1 cellular context compared by ENCODE assay signal in genomic region chr19:47600246-47601179, GRCh38.
TF ChIP-seq lines count a peak whose summit lies in the region.

No MANE protein-coding gene starts in this region.

TF ChIP-seq in H1, 55 proteins besides CTCF, POLR2A, EP300 and RAD21:
- no peak for TF ChIP-seq EGR1 (IDR thresholded peaks at IDR 0.05; ENCODE audit: borderline replicate concordance, low read depth, low read length)
- no peak for TF ChIP-seq TCF12 (IDR thresholded peaks at IDR 0.05; ENCODE audit: low read depth, low read length)
- peak; percentile 50 for TF ChIP-seq CREB1 (IDR thresholded peaks at IDR 0.05)
- TF ChIP-seq POLR2AphosphoS5 (IDR thresholded peaks at IDR 0.05; ENCODE audit: low read depth, low read length), result peak; percentile 66
- no peak for TF ChIP-seq CTBP2 (IDR thresholded peaks at IDR 0.05; ENCODE audit: borderline replicate concordance, insufficient read depth, insufficient read length, low read length)
- TF ChIP-seq, protein P1, sequence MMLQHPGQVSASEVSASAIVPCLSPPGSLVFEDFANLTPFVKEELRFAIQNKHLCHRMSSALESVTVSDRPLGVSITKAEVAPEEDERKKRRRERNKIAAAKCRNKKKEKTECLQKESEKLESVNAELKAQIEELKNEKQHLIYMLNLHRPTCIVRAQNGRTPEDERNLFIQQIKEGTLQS (IDR thresholded peaks at IDR 0.05; ENCODE audit: insufficient read depth, low read depth, low read length), result no peak
- no peak for TF ChIP-seq ATF2 (IDR thresholded peaks at IDR 0.05; ENCODE audit: low read length)
- no peak for TF ChIP-seq BRCA1 (IDR thresholded peaks at IDR 0.05; ENCODE audit: low read depth, low read length)
- TF ChIP-seq SIN3A (conservative IDR thresholded peaks at IDR 0.05 in 1 of 2, IDR thresholded peaks at IDR 0.05 in 1 of 2; ENCODE audit: low read depth in 1 of 2, low read length in 2 of 2), result no peak; a peak in 1 of 4 replicates
- TF ChIP-seq POU5F1 (IDR thresholded peaks at IDR 0.05; ENCODE audit: low read depth, low read length), result no peak
- peak; percentile 93 for TF ChIP-seq SP4 (IDR thresholded peaks at IDR 0.05; ENCODE audit: low read length)
- no peak for TF ChIP-seq EZH2 (IDR thresholded peaks at IDR 0.05; ENCODE audit: low read depth, low read length, severe bottlenecking)
- peak; percentile 76 for TF ChIP-seq SP1 (IDR thresholded peaks at IDR 0.05; ENCODE audit: low read depth, low read length)
- no peak for TF ChIP-seq ZNF274 (IDR thresholded peaks at IDR 0.05; ENCODE audit: borderline replicate concordance, extremely low read depth, low read length)
- no peak; the same call in 1 of the 2 replicates for TF ChIP-seq RFX5 (IDR thresholded peaks at IDR 0.05; ENCODE audit: borderline replicate concordance, low read depth, low read length)
- TF ChIP-seq TBP (IDR thresholded peaks at IDR 0.05; ENCODE audit: low read depth, low read length), result peak; percentile 89; the same call in 1 of the 2 replicates
- no peak for TF ChIP-seq CEBPB (IDR thresholded peaks at IDR 0.05; ENCODE audit: low read depth, low read length)
- no peak for TF ChIP-seq NRF1 (IDR thresholded peaks at IDR 0.05; ENCODE audit: low read depth, low read length)
- TF ChIP-seq MAX (IDR thresholded peaks at IDR 0.05), result no peak
- TF ChIP-seq HDAC6 (IDR thresholded peaks at IDR 0.05; ENCODE audit: low read depth, low read length), result no peak
- no peak for TF ChIP-seq GTF2F1 (IDR thresholded peaks at IDR 0.05; ENCODE audit: borderline replicate concordance, low read depth, low read length)
- no peak for TF ChIP-seq SUZ12 (IDR thresholded peaks at IDR 0.05; ENCODE audit: low read length)
- no peak for TF ChIP-seq JUND (IDR thresholded peaks at IDR 0.05; ENCODE audit: low read length)
- TF ChIP-seq NANOG (IDR thresholded peaks at IDR 0.05; ENCODE audit: insufficient read depth, low read depth, low read length, poor library complexity, severe bottlenecking), result no peak
- TF ChIP-seq TEAD4 (IDR thresholded peaks at IDR 0.05; ENCODE audit: low read depth, low read length), result no peak
- no peak for TF ChIP-seq CHD7 (IDR thresholded peaks at IDR 0.05; ENCODE audit: insufficient replicate concordance, low read length)
- TF ChIP-seq RXRA (IDR thresholded peaks at IDR 0.05; ENCODE audit: insufficient read depth, low read depth, low read length), result no peak
- TF ChIP-seq PHF8 (conservative IDR thresholded peaks at IDR 0.05; ENCODE audit: low read depth, low read length), result peak; percentile 63
- TF ChIP-seq BACH1 (IDR thresholded peaks at IDR 0.05; ENCODE audit: low read length), result no peak
- TF ChIP-seq TAF7 (optimal IDR thresholded peaks at IDR 0.05; ENCODE audit: borderline replicate concordance, low read depth, low read length), result peak; percentile 90
- no peak for TF ChIP-seq RBBP5 (IDR thresholded peaks at IDR 0.05; ENCODE audit: borderline replicate concordance, low read depth, low read length)
- no peak for TF ChIP-seq RNF2 (IDR thresholded peaks at IDR 0.05; ENCODE audit: borderline replicate concordance, low read depth, low read length, missing control alignments, poor library complexity, severe bottlenecking)
- peak; percentile 96 for TF ChIP-seq TAF1 (IDR thresholded peaks at IDR 0.05; ENCODE audit: low read depth, low read length)
- no peak for TF ChIP-seq BCL11A (IDR thresholded peaks at IDR 0.05; ENCODE audit: low read depth in 2 of 2, low read length in 2 of 2)
- no peak for TF ChIP-seq YY1 (IDR thresholded peaks at IDR 0.05; ENCODE audit: low read depth, low read length)
- TF ChIP-seq SIRT6 (IDR thresholded peaks at IDR 0.05; ENCODE audit: low read length), result no peak
- no peak for TF ChIP-seq SAP30 (IDR thresholded peaks at IDR 0.05; ENCODE audit: insufficient read depth, insufficient replicate concordance, low read length)
- TF ChIP-seq KDM5A (IDR thresholded peaks at IDR 0.05; ENCODE audit: low read length), result no peak
- TF ChIP-seq, protein P2, sequence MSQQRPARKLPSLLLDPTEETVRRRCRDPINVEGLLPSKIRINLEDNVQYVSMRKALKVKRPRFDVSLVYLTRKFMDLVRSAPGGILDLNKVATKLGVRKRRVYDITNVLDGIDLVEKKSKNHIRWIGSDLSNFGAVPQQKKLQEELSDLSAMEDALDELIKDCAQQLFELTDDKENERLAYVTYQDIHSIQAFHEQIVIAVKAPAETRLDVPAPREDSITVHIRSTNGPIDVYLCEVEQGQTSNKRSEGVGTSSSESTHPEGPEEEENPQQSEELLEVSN (IDR thresholded peaks at IDR 0.05), result no peak
- peak; percentile 71 for TF ChIP-seq ASH2L (IDR thresholded peaks at IDR 0.05; ENCODE audit: low read length)
- TF ChIP-seq GABPA (IDR thresholded peaks at IDR 0.05; ENCODE audit: borderline replicate concordance, insufficient read depth, low read length), result peak; percentile 37; the same call in 1 of the 2 replicates
- TF ChIP-seq HDAC2 (IDR thresholded peaks at IDR 0.05; ENCODE audit: borderline replicate concordance in 1 of 2, low read depth in 2 of 2, low read length in 2 of 2), result peak in 1 of 2 experiments; percentile 44; a peak in 1 of 4 replicates
- TF ChIP-seq FOSL1 (IDR thresholded peaks at IDR 0.05; ENCODE audit: insufficient read depth, low read depth, low read length), result no peak
- TF ChIP-seq CBX5 (IDR thresholded peaks at IDR 0.05; ENCODE audit: low read depth, low read length), result no peak
- TF ChIP-seq KDM4A (IDR thresholded peaks at IDR 0.05; ENCODE audit: low read depth, low read length, severe bottlenecking), result no peak
- TF ChIP-seq SP2 (IDR thresholded peaks at IDR 0.05; ENCODE audit: low read length), result no peak
